Comparison of ENCODE assay signal across 22 cellular contexts in the genomic region with DNA sequence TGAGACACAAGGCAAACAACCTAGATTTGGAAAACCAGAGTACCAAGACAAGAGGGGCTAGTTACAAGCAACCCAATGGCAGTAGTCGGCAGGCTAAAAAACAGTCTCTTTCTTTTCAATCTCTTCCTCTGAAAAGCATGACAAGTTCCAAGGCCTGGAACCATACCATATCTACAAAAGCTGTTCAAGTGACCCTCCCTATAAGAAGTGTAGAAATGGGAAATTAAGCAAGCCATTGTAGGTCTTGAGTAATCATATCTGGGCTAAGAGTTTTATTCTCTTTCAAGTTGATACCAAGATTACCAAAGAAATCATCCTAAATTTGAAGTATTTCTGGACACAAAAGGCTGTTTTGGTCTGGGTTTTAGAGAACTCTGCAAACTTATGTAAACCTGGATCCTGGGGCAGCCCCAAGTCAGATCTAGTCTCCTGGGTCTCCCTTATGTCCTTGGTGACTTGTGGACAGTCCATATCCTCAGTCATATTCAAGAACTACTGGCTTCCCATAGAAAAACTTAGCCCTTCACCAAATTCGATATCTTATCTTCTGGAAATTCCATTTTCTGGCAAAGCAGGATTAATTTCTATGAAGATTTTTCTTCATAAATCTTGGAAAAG. TPM values are rescaled to one million over a fixed set of nuclear protein-coding genes. Genes with fewer than 3 reads are reported as not detected.
"Had no signal": no experiment of that assay in that cellular context is flagged by ENCODE, and none has a peak within 500 bp of the region (broad histone marks: within the 10 kb centered on the region; RNA-seq: fewer than 3 reads in every experiment).

No MANE protein-coding gene starts in this region.

- ATAC-seq: activated CD8-positive, alpha-beta memory T cell treated with anti-CD3 and anti-CD28 coated beads, Interleukin-2, amount 10 ng/mL, durations not matched to agents 7 days and 5 days; activated T-cell treated with anti-CD3 and anti-CD28 coated beads, Interleukin-2, amount 50 U/mL, for 4 hours; mucosa of descending colon; naive thymus-derived CD8-positive, alpha-beta T cell; psoas muscle had no signal

- H3K27ac ChIP-seq: cardiac muscle cell, colonic mucosa, psoas muscle, transverse colon had no signal

- H3K4me3 ChIP-seq: cardiac muscle cell, colonic mucosa, mucosa of descending colon, psoas muscle, stomach, transverse colon had no signal

- H3K36me3 ChIP-seq: cardiac muscle cell, colonic mucosa, stomach, transverse colon had no signal

- DNase-seq: activated CD4-positive, alpha-beta T cell treated with anti-CD3 and anti-CD28 coated beads, Interleukin-2, amount 50 U/mL, for 4 hours; activated CD4-positive, CD25-positive, alpha-beta regulatory T cell treated with anti-CD3 and anti-CD28 coated beads, Interleukin-2, amount 50 U/mL, for 72 hours; activated CD8-positive, alpha-beta memory T cell treated with anti-CD3 and anti-CD28 coated beads, Interleukin-2, amount 10 ng/mL, durations not matched to agents 7 days and 5 days; activated effector memory CD4-positive, alpha-beta T cell treated with anti-CD3 and anti-CD28 coated beads, Interleukin-2, amount 50 U/mL, for 16 hours; activated naive CD8-positive, alpha-beta T cell treated with anti-CD3 and anti-CD28 coated beads for 36 hours; activated T-cell treated with anti-CD3 and anti-CD28 coated beads, Interleukin-2, amount 50 U/mL, for 4 hours; anterior cingulate cortex; colonic mucosa; effector CD4-positive, alpha-beta T cell; glutamatergic neuron; immature natural killer cell; left cardiac atrium; mucosa of descending colon; naive thymus-derived CD8-positive, alpha-beta T cell; nucleus accumbens; psoas muscle; SHP77 treated with DMSO at 0.1 percent for 48 hours; stomach; SW 1271; transverse colon had no signal

- H3K4me1 ChIP-seq: colonic mucosa, psoas muscle, transverse colon had no signal

- H3K27me3 ChIP-seq: cardiac muscle cell, colonic mucosa, stomach, transverse colon had no signal

- H3K9me3 ChIP-seq: colonic mucosa, mucosa of descending colon, psoas muscle, stomach, transverse colon had no signal

RNA-seq across cellular contexts. Expression of a gene that starts 24.7 kb away (rescaled TPM):
- total RNA-seq: activated CD8-positive, alpha-beta memory T cell treated with anti-CD3 and anti-CD28 coated beads, Interleukin-2, amount 10 ng/mL, durations not matched to agents 7 days and 5 days; activated naive CD8-positive, alpha-beta T cell treated with anti-CD3 and anti-CD28 coated beads for 36 hours; activated T-cell treated with anti-CD3 and anti-CD28 coated beads, Interleukin-2, amount 50 U/mL, for 4 hours; cardiac muscle cell; endothelial cell of umbilical vein; naive thymus-derived CD8-positive, alpha-beta T cell had no signal
- polyA plus RNA-seq: cardiac muscle cell; endothelial cell of umbilical vein; immature natural killer cell; naive thymus-derived CD8-positive, alpha-beta T cell had no signal
